ENCODE assay signal across 15 cellular contexts in the genomic region with DNA sequence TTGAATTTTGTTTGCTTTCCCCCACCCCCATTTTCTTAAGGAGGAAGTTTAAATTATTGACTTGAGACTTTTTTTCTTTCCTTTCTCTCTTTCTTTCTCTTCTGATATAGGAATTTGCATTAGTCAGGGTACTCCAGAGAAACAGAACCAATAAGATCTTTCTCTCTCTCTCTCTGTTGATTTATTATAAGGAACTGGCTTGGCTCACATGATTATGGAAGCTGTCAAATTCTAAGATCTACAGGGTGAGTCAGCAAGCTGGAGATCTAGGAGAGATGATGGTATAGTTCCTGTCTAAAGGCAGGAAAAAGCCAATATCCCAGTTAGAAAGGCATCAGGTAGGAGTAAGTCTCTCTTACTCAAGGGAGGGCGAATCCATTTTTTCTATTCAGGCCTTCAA.
DNase-seq lines count a peak whose midpoint lies in the region; ATAC-seq, FAIRE-seq and TF ChIP-seq lines count a peak whose summit lies in the region.
"Had no signal": no experiment of that assay in that cellular context is flagged by ENCODE, and none has a peak within 500 bp of the region (broad histone marks: within the 10 kb centered on the region; RNA-seq: fewer than 3 reads in every experiment).

No MANE protein-coding gene starts in this region.

- H3K14ac ChIP-seq in IMR-90 (replicated peaks; ENCODE audit: low read depth, low read length), result no peak overlapping the region

- H3K27me3 ChIP-seq in IMR-90 (ENCODE audit: control insufficient read depth, insufficient read depth, low read length) (no peaks in the 10 kb centered on the region), astrocyte (ENCODE audit: insufficient read depth, low read length) (no peaks in the 10 kb centered on the region)
- no peaks in the 10 kb centered on the region for H3K27me3 ChIP-seq in CD4-positive, alpha-beta memory T cell (ENCODE audit: insufficient read depth, low read length)
- H3K27me3 ChIP-seq: BLaER1 treated with 17β-estradiol and CSF1 and Interleukin-3, amounts not matched to agents 10 nM and 100 nM; body of pancreas; SJSA1 had no signal

- TF ChIP-seq POLR2A in IMR-90 (IDR thresholded peaks at IDR 0.05; ENCODE audit: low read depth, low read length), result no peak

- peak; percentile 14 for DNase-seq in Calu3
- DNase-seq in IMR-90, result peak; percentile 75
- peak; percentile 62 for DNase-seq in astrocyte (ENCODE audit: low read depth)
- peak; percentile 16 for DNase-seq in hepatic stellate cell (ENCODE audit: low spot score)
- DNase-seq in stimulated activated CD4-positive, alpha-beta T cell treated with anti-CD3 and anti-CD28 coated beads, Interleukin-4, amount 100 ng/mL, for 24 hours, result no peak
- no peak for DNase-seq in urothelium cell line (ENCODE audit: low spot score)
- no peak for DNase-seq in CD4-positive, alpha-beta memory T cell
- DNase-seq in SHP77 (lab: John Stamatoyannopoulos, UW), result no peak
- DNase-seq: activated gamma-delta T cell treated with Interleukin-2 at 50 U/mL for 16 hours, body of pancreas, natural killer cell, NCI-H2107, substantia nigra had no signal

- H3K27me3 Mint-ChIP-seq in Calu3 (ENCODE audit: unreplicated experiment) (no peaks in the 10 kb centered on the region), astrocyte (ENCODE audit: low read depth, unreplicated experiment) (no peaks in the 10 kb centered on the region)
- peaks cover 0 to under 1% of the 10 kb centered on the region in 2 donors for H3K27me3 Mint-ChIP-seq in CD4-positive, alpha-beta memory T cell

- H4K5ac ChIP-seq in IMR-90 (ENCODE audit: low read depth, low read length), result no peak overlapping the region

- H4K91ac ChIP-seq in IMR-90 (ENCODE audit: insufficient read depth, low read depth, low read length), result no peak overlapping the region

- H2BK120ac ChIP-seq in IMR-90 (ENCODE audit: low read depth, low read length), result no peak overlapping the region

- dilution Hi-C loops in IMR-90 (cut with HindIII; ENCODE audit: low sequenced_read_pairs, unreplicated experiment), result no loop called here

- no peak for TF ChIP-seq RAD21 in IMR-90 (IDR thresholded peaks at IDR 0.05; ENCODE audit: low read length)

- no peak overlapping the region for H2AFZ ChIP-seq in IMR-90 (replicated peaks; ENCODE audit: low read length, poor library complexity)
- H2AFZ ChIP-seq in astrocyte (ENCODE audit: low read depth, low read length), result no peak overlapping the region

- no TSS peak for BruUV-seq in Calu3 (replicated peaks; lab: Mats Ljungman, UMichigan)
- BruUV-seq in IMR-90 (replicated peaks; lab: Mats Ljungman, UMichigan), result no TSS peak

- no CpG with 5 or more reads among the region's 1 CpG for WGBS in IMR-90 (ENCODE audit: extremely low coverage in 2 of 2, insufficient read length in 1 of 2), 2 experiments

- H3K4me3 Mint-ChIP-seq in Calu3 (ENCODE audit: low read depth, unreplicated experiment) (peak overlapping the region; percentile 3), astrocyte (ENCODE audit: unreplicated experiment) (no peak overlapping the region)
- no peak overlapping the region for H3K4me3 Mint-ChIP-seq in CD4-positive, alpha-beta memory T cell
- H3K4me3 Mint-ChIP-seq: natural killer cell had no signal

- no peak overlapping the region for H3K27ac ChIP-seq in IMR-90 (ENCODE audit: insufficient read depth, low read length)
- no peak overlapping the region for H3K27ac ChIP-seq in astrocyte (ENCODE audit: low read depth, low read length)
- no peak overlapping the region for H3K27ac ChIP-seq in CD4-positive, alpha-beta memory T cell (ENCODE audit: low read depth, low read length)
- H3K27ac ChIP-seq: BLaER1 treated with 17β-estradiol and CSF1 and Interleukin-3, amounts not matched to agents 10 nM and 100 nM; body of pancreas; SJSA1 had no signal

- FAIRE-seq in astrocyte (lab: Jason Lieb, UNC), result no peak
- FAIRE-seq in urothelium cell line (lab: Jason Lieb, UNC), result no peak

- no peaks in the 10 kb centered on the region for H3K79me1 ChIP-seq in IMR-90 (ENCODE audit: low read depth in 1 of 2, low read length in 2 of 2)

- H3K9ac ChIP-seq in IMR-90 (ENCODE audit: low read depth, low read length) (no peak overlapping the region), astrocyte (ENCODE audit: low read length) (no peak overlapping the region)
- H3K9ac ChIP-seq: BLaER1 treated with 17β-estradiol and CSF1 and Interleukin-3, amounts not matched to agents 10 nM and 100 nM had no signal

- ATAC-seq in IMR-90 (ENCODE audit: low read depth), result no peak
- ATAC-seq: body of pancreas, natural killer cell had no signal

- H3K4me1 ChIP-seq in IMR-90 (ENCODE audit: control insufficient read depth, insufficient read depth, low read length), result peaks cover 10% of the 10 kb centered on the region; the same call in 1 of the 2 replicates
- H3K4me1 ChIP-seq in astrocyte (ENCODE audit: insufficient read depth, low read length), result peaks cover 16% of the 10 kb centered on the region
- H3K4me1 ChIP-seq in CD4-positive, alpha-beta memory T cell (ENCODE audit: insufficient read depth, low read length), result no peaks in the 10 kb centered on the region
- H3K4me1 ChIP-seq: body of pancreas had no signal

- H2AK5ac ChIP-seq in IMR-90 (ENCODE audit: low read depth, low read length), result no peak overlapping the region

- POLR2A ChIA-PET in IMR-90 (lab: Charles Lee; ENCODE audit: unreplicated experiment), result no interaction called here
- POLR2A ChIA-PET in CD4-positive, alpha-beta memory T cell (lab: Charles Lee; ENCODE audit: partially characterized antibody), result no interaction called here

- in situ Hi-C loops in IMR-90 (cut with MboI; ENCODE audit: low sequenced_read_pairs), result loop anchor here (25.0 kb wide), 1 partner anchor 849 kb away; no protein-coding TSS in a partner anchor

- H3K4ac ChIP-seq in IMR-90 (ENCODE audit: low read depth, low read length), result no peak overlapping the region

- H4K20me1 ChIP-seq in IMR-90 (ENCODE audit: insufficient read depth, low read length) (no peaks in the 10 kb centered on the region), astrocyte (ENCODE audit: insufficient read depth, low read length) (no peaks in the 10 kb centered on the region)
- H4K20me1 ChIP-seq: BLaER1 treated with 17β-estradiol and CSF1 and Interleukin-3, amounts not matched to agents 10 nM and 100 nM had no signal

- CTCF ChIA-PET in Calu3 (lab: Charles Lee) (interaction anchor here (0.7 kb wide), 1 partner anchor 70 kb away, joined by 3 read pairs; no protein-coding TSS in a partner anchor), IMR-90 (lab: Yijun Ruan, JAX) (no interaction called here)
- CTCF ChIA-PET in CD4-positive, alpha-beta memory T cell (lab: Charles Lee; ENCODE audit: partially characterized antibody), result no interaction called here

- peaks cover 6% of the 10 kb centered on the region for H3K36me3 Mint-ChIP-seq in Calu3 (ENCODE audit: insufficient read depth, unreplicated experiment)
- peaks cover 8% of the 10 kb centered on the region for H3K36me3 Mint-ChIP-seq in astrocyte (ENCODE audit: low read depth, unreplicated experiment)
- peaks cover 0 to under 1% of the 10 kb centered on the region in 2 donors for H3K36me3 Mint-ChIP-seq in CD4-positive, alpha-beta memory T cell
- H3K36me3 Mint-ChIP-seq: natural killer cell had no signal

- intact Hi-C loops in Calu3 (cut with micrococcal nuclease; ENCODE audit: unreplicated experiment) (no loop called here), IMR-90 (cut with micrococcal nuclease) (no loop called here)
- intact Hi-C loops in CD4-positive, alpha-beta memory T cell (cut with micrococcal nuclease), result no loop called here

- H2BK5ac ChIP-seq in IMR-90 (ENCODE audit: low read depth, low read length, poor library complexity, severe bottlenecking), result no peak overlapping the region

- no peak overlapping the region for H2BK20ac ChIP-seq in IMR-90 (ENCODE audit: low read depth, low read length)

- H3K9me3 ChIP-seq in IMR-90 (ENCODE audit: control insufficient read depth, insufficient read depth, low read length), result no peaks in the 10 kb centered on the region
- no peaks in the 10 kb centered on the region for H3K9me3 ChIP-seq in astrocyte (ENCODE audit: insufficient read depth, low read depth, low read length)
- no peaks in the 10 kb centered on the region for H3K9me3 ChIP-seq in CD4-positive, alpha-beta memory T cell (ENCODE audit: control insufficient read depth in 1 of 2, low read length in 2 of 2)
- H3K9me3 ChIP-seq: body of pancreas, SJSA1 had no signal

- no peak overlapping the region for H3K18ac ChIP-seq in IMR-90 (ENCODE audit: low read depth, low read length)

- H3K4me1 Mint-ChIP-seq in Calu3 (ENCODE audit: low read depth, unreplicated experiment) (peaks cover 22% of the 10 kb centered on the region), astrocyte (ENCODE audit: low read depth, unreplicated experiment) (peaks cover 20% of the 10 kb centered on the region)
- H3K4me1 Mint-ChIP-seq in CD4-positive, alpha-beta memory T cell, result no peaks in the 10 kb centered on the region

- no peak overlapping the region for H3K23ac ChIP-seq in IMR-90 (ENCODE audit: low read depth, low read length)

- no peak overlapping the region for H2AK9ac ChIP-seq in IMR-90 (replicated peaks; ENCODE audit: low read depth, low read length, poor library complexity)

- 0 out of 2 replicates have a peak, but pooled peaks cover 4% of the 10 kb centered on the region for H3K9me1 ChIP-seq in IMR-90 (ENCODE audit: insufficient read depth, low read length)

- H3K79me2 ChIP-seq in astrocyte (ENCODE audit: insufficient read depth, low read length), result no peaks in the 10 kb centered on the region

- no peak overlapping the region for H3K56ac ChIP-seq in IMR-90 (ENCODE audit: extremely low read depth, insufficient read depth, low read length)

- no peak for TF ChIP-seq CTCF in Calu3 (IDR thresholded peaks at IDR 0.05; ENCODE audit: unreplicated experiment)
- TF ChIP-seq CTCF in IMR-90 (conservative IDR thresholded peaks at IDR 0.05; ENCODE audit: low read depth, low read length), result no peak
- no peak for TF ChIP-seq CTCF in astrocyte (IDR thresholded peaks at IDR 0.05; ENCODE audit: insufficient read depth, low read depth, low read length)

- H3K4me3 ChIP-seq in IMR-90 (ENCODE audit: insufficient read depth, low read depth, low read length), result no peak overlapping the region
- H3K4me3 ChIP-seq in astrocyte (ENCODE audit: insufficient read depth, low read depth, low read length), result no peak overlapping the region
- no peak overlapping the region for H3K4me3 ChIP-seq in CD4-positive, alpha-beta memory T cell (ENCODE audit: low read length in 2 of 2)
- H3K4me3 ChIP-seq: BLaER1 treated with 17β-estradiol and CSF1 and Interleukin-3, amounts not matched to agents 10 nM and 100 nM; body of pancreas; SJSA1 had no signal

- H3K9me3 Mint-ChIP-seq in Calu3 (ENCODE audit: low read depth, unreplicated experiment), result no peaks in the 10 kb centered on the region
- H3K9me3 Mint-ChIP-seq in astrocyte (ENCODE audit: unreplicated experiment), result peaks cover under 1% of the 10 kb centered on the region
- peaks cover 0 to 2% (median 0%) of the 10 kb centered on the region in 8 donors for H3K9me3 Mint-ChIP-seq in CD4-positive, alpha-beta memory T cell
- H3K9me3 Mint-ChIP-seq: natural killer cell had no signal

- no peak overlapping the region for H2BK15ac ChIP-seq in IMR-90 (ENCODE audit: low read depth, low read length)

- no peak overlapping the region for H3K4me2 ChIP-seq in IMR-90 (ENCODE audit: low read depth, low read length)
- no peak overlapping the region for H3K4me2 ChIP-seq in astrocyte (ENCODE audit: low read length)

- H3K36me3 ChIP-seq in IMR-90 (ENCODE audit: control insufficient read depth, insufficient read depth, low read length), result no peaks in the 10 kb centered on the region
- H3K36me3 ChIP-seq in astrocyte (ENCODE audit: insufficient read depth, low read length), result no peaks in the 10 kb centered on the region
- no peaks in the 10 kb centered on the region for H3K36me3 ChIP-seq in CD4-positive, alpha-beta memory T cell (ENCODE audit: insufficient read depth, low read length)
- H3K36me3 ChIP-seq: BLaER1 treated with 17β-estradiol and CSF1 and Interleukin-3, amounts not matched to agents 10 nM and 100 nM; SJSA1 had no signal

- peak overlapping the region; percentile 57 for H3K27ac Mint-ChIP-seq in Calu3 (ENCODE audit: unreplicated experiment)
- H3K27ac Mint-ChIP-seq in astrocyte (ENCODE audit: unreplicated experiment), result no peak overlapping the region
- no peak overlapping the region for H3K27ac Mint-ChIP-seq in CD4-positive, alpha-beta memory T cell
- H3K27ac Mint-ChIP-seq: natural killer cell had no signal

- H4K8ac ChIP-seq in IMR-90 (ENCODE audit: low read depth in 2 of 2, low read length in 2 of 2), result no peak overlapping the region

Comparison
In these comparisons a context has a peak if more than half of its experiments do, and no peak if none do; other contexts are left out.
1. DNase-seq: peak in Calu3 (single experiment), IMR-90 (single experiment), astrocyte (single experiment) and hepatic stellate cell (single experiment); none in stimulated activated CD4-positive, alpha-beta T cell treated with anti-CD3 and anti-CD28 coated beads, Interleukin-4, amount 100 ng/mL, for 24 hours (single experiment), urothelium cell line (single experiment), CD4-positive, alpha-beta memory T cell (0 of 5) and SHP77 (0 of 2).